ENCODE assay signal across 1 cellular context in genomic region chr7:95595825-95596182, GRCh38.
TF ChIP-seq lines count a peak whose summit lies in the region.

No MANE protein-coding gene starts in this region.

TF ChIP-seq in WTC11, 78 proteins besides CTCF, POLR2A, EP300 and RAD21 (continued from another document):
- no peak for TF ChIP-seq PREB (CRISPR knock-in tag; IDR thresholded peaks at IDR 0.05; ENCODE audit: borderline replicate concordance)
- no peak for TF ChIP-seq ZNF263 (CRISPR knock-in tag; IDR thresholded peaks at IDR 0.05; ENCODE audit: low read depth)
